In genomic region chr7:157579425-157579824, GRCh38 we compare ENCODE assay signal across 1 cellular context.
TF ChIP-seq lines count a peak whose summit lies in the region.

No MANE protein-coding gene starts in this region.

TF ChIP-seq in HEK293, 187 proteins besides CTCF, POLR2A, EP300 and RAD21 (continued from another document):
- no peak for TF ChIP-seq ZNF280D (tag by site-specific recombination; IDR thresholded peaks at IDR 0.05)
- no peak for TF ChIP-seq SP3 (tag by site-specific recombination; IDR thresholded peaks at IDR 0.05)
- 0 out of 2 replicates have a peak, but pooled peaks have one; percentile 8 for TF ChIP-seq ZBTB8A (tag by site-specific recombination; IDR thresholded peaks at IDR 0.05)
- TF ChIP-seq ZNF561 (tag by site-specific recombination; IDR thresholded peaks at IDR 0.05; ENCODE audit: borderline replicate concordance) = peak; percentile 49; the same call in 1 of the 2 replicates
- no peak for TF ChIP-seq ZBTB44 (tag by site-specific recombination; IDR thresholded peaks at IDR 0.05)
- 0 out of 2 replicates have a peak, but pooled peaks have one; percentile 32 for TF ChIP-seq ZBTB11 (tag by site-specific recombination; conservative IDR thresholded peaks at IDR 0.05; ENCODE audit: low read depth)
- TF ChIP-seq IKZF3 (tag by site-specific recombination; IDR thresholded peaks at IDR 0.05) = 0 out of 2 replicates have a peak, but pooled peaks have one; percentile 40
- peak; percentile 19; the same call in 1 of the 2 replicates for TF ChIP-seq ZBTB17 (tag by site-specific recombination; IDR thresholded peaks at IDR 0.05)
- no peak for TF ChIP-seq PRDM2 (tag by site-specific recombination; IDR thresholded peaks at IDR 0.05; ENCODE audit: borderline replicate concordance)
- TF ChIP-seq ZNF335 (tag by site-specific recombination; conservative IDR thresholded peaks at IDR 0.05) = peak; percentile 55
- 0 out of 2 replicates have a peak, but pooled peaks have one; percentile 26 for TF ChIP-seq OSR2 (tag by site-specific recombination; IDR thresholded peaks at IDR 0.05)
